ENCODE assay signal across 19 cellular contexts in genomic region chr7:137980308-137980707, GRCh38. TPM values are rescaled to one million over a fixed set of nuclear protein-coding genes. Genes with fewer than 3 reads are reported as not detected.
DNase-seq lines count a peak whose midpoint lies in the region; ATAC-seq and TF ChIP-seq lines count a peak whose summit lies in the region.
"Had no signal": no experiment of that assay in that cellular context is flagged by ENCODE, and none has a peak within 500 bp of the region (broad histone marks: within the 10 kb centered on the region; RNA-seq: fewer than 3 reads in every experiment).

No MANE protein-coding gene starts in this region.

- ATAC-seq in GM21529 (IDR thresholded peaks at IDR 0.05; ENCODE audit: unreplicated experiment) (peak; percentile 35), GM21526 (IDR thresholded peaks at IDR 0.05; ENCODE audit: low FRiP score, unreplicated experiment) (no peak)

- no peak for TF ChIP-seq CTCF in OCI-LY3 (IDR thresholded peaks at IDR 0.05; ENCODE audit: low read depth, low read length)
- no peak for TF ChIP-seq CTCF in esophagus squamous epithelium (IDR thresholded peaks at IDR 0.05)
- no peak for TF ChIP-seq CTCF in A673 (conservative IDR thresholded peaks at IDR 0.05; ENCODE audit: low read depth, low read length)

- peaks cover 100% of the 10 kb centered on the region for H3K79me2 ChIP-seq in OCI-LY3 (ENCODE audit: low read length)

- DNase-seq in esophagus squamous epithelium (lab: John Stamatoyannopoulos, UW) (no peak), A673 (ENCODE audit: low spot score) (no peak), EL (no peak), AG08395 (ENCODE audit: low spot score) (no peak)
- DNase-seq: activated effector memory CD4-positive, alpha-beta T cell treated with Interleukin-2 at 50 U/mL for 16 hours; DND-41; GOT3; hypothalamus; NCI-H1694 treated with DMSO at 0.1 percent for 48 hours; NCI-H510A; RPMI8226; small intestine; stimulated activated naive CD4-positive, alpha-beta T cell; WERI-Rb-1 had no signal

- peaks cover 10% of the 10 kb centered on the region for H3K9me3 ChIP-seq in OCI-LY3 (ENCODE audit: insufficient read depth, low read length)
- H3K9me3 ChIP-seq in esophagus squamous epithelium: peaks cover 0 to 6% (median 0%) of the 10 kb centered on the region in 3 donors
- no peaks in the 10 kb centered on the region for H3K9me3 ChIP-seq in subcutaneous abdominal adipose tissue (ENCODE audit: control insufficient read depth in 5 of 5, low read length in 5 of 5)
- H3K9me3 ChIP-seq in A673 (ENCODE audit: low read depth, low read length, poor library complexity, severe bottlenecking): no peaks in the 10 kb centered on the region

- WGBS in esophagus squamous epithelium, 2 donors: 83 to 90% methylated on average over 2 of the region's 2 CpGs

- peak overlapping the region; percentile 62 for H3K4me2 ChIP-seq in OCI-LY3 (ENCODE audit: low read length)

- peak overlapping the region; percentile 23; the same call in 1 of the 2 replicates for H3K4me3 ChIP-seq in OCI-LY3 (ENCODE audit: low read length)
- H3K4me3 ChIP-seq in esophagus squamous epithelium: no peak overlapping the region
- H3K4me3 ChIP-seq in subcutaneous abdominal adipose tissue (ENCODE audit: low read depth in 1 of 5, low read length in 5 of 5): no peak overlapping the region
- H3K4me3 ChIP-seq in A673 (ENCODE audit: low read depth, low read length, poor library complexity, severe bottlenecking): no peak overlapping the region
- H3K4me3 ChIP-seq: BLaER1 treated with 17β-estradiol and CSF1 and Interleukin-3, amounts not matched to agents 10 nM and 100 nM had no signal

- no peak for TF ChIP-seq POLR2A in esophagus squamous epithelium (IDR thresholded peaks at IDR 0.05)

- H3K36me3 ChIP-seq in OCI-LY3 (replicated peaks; ENCODE audit: low read depth, low read length) (peaks cover 67% of the 10 kb centered on the region), esophagus squamous epithelium (no peaks in the 10 kb centered on the region), subcutaneous abdominal adipose tissue (ENCODE audit: control insufficient read depth in 5 of 5, insufficient read depth in 5 of 5, low read length in 5 of 5) (no peaks in the 10 kb centered on the region), A673 (ENCODE audit: insufficient read depth, low read length, poor library complexity, severe bottlenecking) (no peaks in the 10 kb centered on the region)
- H3K36me3 ChIP-seq: WERI-Rb-1 had no signal

- BruUV-seq in A673 (replicated peaks; lab: Mats Ljungman, UMichigan): no TSS peak

- H3K4me1 ChIP-seq in OCI-LY3 (ENCODE audit: low read length) (peaks cover 71% of the 10 kb centered on the region), esophagus squamous epithelium (peaks cover 21 to 86% (median 54%) of the 10 kb centered on the region in 3 donors), subcutaneous abdominal adipose tissue (ENCODE audit: control insufficient read depth in 5 of 5, insufficient read depth in 5 of 5, low read length in 5 of 5) (peaks cover 18 to 82% (median 65%) of the 10 kb centered on the region in 5 donors), A673 (ENCODE audit: insufficient read depth, low read length, poor library complexity, severe bottlenecking) (no peaks in the 10 kb centered on the region)

- CTCF ChIA-PET in A673 (lab: Charles Lee): no interaction called here

- intact Hi-C loops in esophagus squamous epithelium (cut with DNase I): no loop called here
- intact Hi-C loops in A673 (cut with micrococcal nuclease; ENCODE audit: unreplicated experiment): no loop called here

- no peaks in the 10 kb centered on the region for H3K27me3 ChIP-seq in OCI-LY3 (ENCODE audit: low read depth, low read length)
- H3K27me3 ChIP-seq in esophagus squamous epithelium: no peaks in the 10 kb centered on the region
- H3K27me3 ChIP-seq in subcutaneous abdominal adipose tissue (ENCODE audit: control insufficient read depth in 5 of 5, insufficient read depth in 4 of 5, low read length in 5 of 5): no peaks in the 10 kb centered on the region
- no peaks in the 10 kb centered on the region for H3K27me3 ChIP-seq in A673 (replicated peaks; ENCODE audit: insufficient read depth, low read depth, low read length, poor library complexity)
- H3K27me3 ChIP-seq: BLaER1 treated with 17β-estradiol and CSF1 and Interleukin-3, amounts not matched to agents 10 nM and 100 nM had no signal

- H3K9ac ChIP-seq in OCI-LY3 (ENCODE audit: low read length) (peak overlapping the region; percentile 61; the same call in 1 of the 2 replicates), subcutaneous abdominal adipose tissue (ENCODE audit: low read length in 5 of 5) (peak overlapping the region in 2 of 5 donors; percentile 17 to 26)
- H3K9ac ChIP-seq: BLaER1 treated with 17β-estradiol and CSF1 and Interleukin-3, amounts not matched to agents 10 nM and 100 nM had no signal

- H4K20me1 ChIP-seq in OCI-LY3 (ENCODE audit: insufficient read depth, low read length): peaks cover 43% of the 10 kb centered on the region

- H3K27ac ChIP-seq in OCI-LY3 (ENCODE audit: low read length) (peak overlapping the region; percentile 99), esophagus squamous epithelium (peak overlapping the region; percentile 48 to 91 (median 82)), subcutaneous abdominal adipose tissue (ENCODE audit: low read depth, low read length) (peak overlapping the region; percentile 89), A673 (ENCODE audit: low read depth, low read length, poor library complexity, severe bottlenecking) (no peak overlapping the region)
- H3K27ac ChIP-seq: WERI-Rb-1 had no signal

- no peak overlapping the region for H2AFZ ChIP-seq in OCI-LY3 (ENCODE audit: low read depth, low read length)

- POLR2A ChIA-PET in A673 (lab: Charles Lee; ENCODE audit: low non-redundant PET): no interaction called here

RNA-seq across cellular contexts. Expression of gene CREB3L2, which starts 21.6 kb away (rescaled TPM):
- total RNA-seq in esophagus squamous epithelium (10 to 100 TPM; 14.9 to 21.9 (median 17.3) TPM), A673 (2021) (17.0 and 20.4 TPM in 2 replicates)
